In genomic region chr10:129033790-129034272, GRCh38 we compare ENCODE assay signal across 19 cellular contexts.
DNase-seq lines count a peak whose midpoint lies in the region; ATAC-seq and TF ChIP-seq lines count a peak whose summit lies in the region.
"Had no signal": no experiment of that assay in that cellular context is flagged by ENCODE, and none has a peak within 500 bp of the region (broad histone marks: within the 10 kb centered on the region; RNA-seq: fewer than 3 reads in every experiment).

No MANE protein-coding gene starts in this region.

- H3K27ac Mint-ChIP-seq in activated naive CD8-positive, alpha-beta T cell, result no peak overlapping the region
- H3K27ac Mint-ChIP-seq in neural progenitor cell, result no peak overlapping the region
- H3K27ac Mint-ChIP-seq: natural killer cell had no signal

- peaks cover 29% of the 10 kb centered on the region for H3K4me1 ChIP-seq in neural progenitor cell
- H3K4me1 ChIP-seq: right atrium auricular region had no signal

- no peak overlapping the region for H3K27ac ChIP-seq in neural progenitor cell
- H3K27ac ChIP-seq: gastrocnemius medialis, right atrium auricular region, thoracic aorta had no signal

- peak overlapping the region; percentile 2 for H3K4me2 ChIP-seq in neural progenitor cell

- H3K27me3 ChIP-seq in neural progenitor cell, result peaks cover 42% of the 10 kb centered on the region
- H3K27me3 ChIP-seq: right atrium auricular region had no signal

- peaks cover 2% of the 10 kb centered on the region for H3K27me3 Mint-ChIP-seq in activated naive CD8-positive, alpha-beta T cell
- H3K27me3 Mint-ChIP-seq in neural progenitor cell (ENCODE audit: insufficient read depth, low read depth), result peaks cover 12% of the 10 kb centered on the region

- H3K4me1 Mint-ChIP-seq in activated naive CD8-positive, alpha-beta T cell (ENCODE audit: low read depth), result peaks cover 66% of the 10 kb centered on the region
- H3K4me1 Mint-ChIP-seq in neural progenitor cell, result peaks cover 52% of the 10 kb centered on the region

- H2AFZ ChIP-seq in neural progenitor cell (replicated peaks), result no peak overlapping the region

- peak overlapping the region; percentile 25 for H3K4me3 Mint-ChIP-seq in activated naive CD8-positive, alpha-beta T cell
- peak overlapping the region; percentile 9 for H3K4me3 Mint-ChIP-seq in neural progenitor cell

- no peaks in the 10 kb centered on the region for H3K36me3 ChIP-seq in neural progenitor cell
- H3K36me3 ChIP-seq: gastrocnemius medialis, right atrium auricular region, thoracic aorta had no signal

- peak; percentile 28 for DNase-seq in DMS79 treated with DMSO at 0.1 percent for 48 hours (lab: John Stamatoyannopoulos, UW)
- DNase-seq in NCI-H345 treated with DMSO at 0.1 percent for 48 hours (lab: John Stamatoyannopoulos, UW; ENCODE audit: unreplicated experiment), result peak; percentile 64
- peak; percentile 89 for DNase-seq in neural progenitor cell (ENCODE audit: low spot score)
- no peak for DNase-seq in NCI-H187 treated with DMSO at 0.1 percent for 48 hours (lab: John Stamatoyannopoulos, UW)
- DNase-seq: activated CD4-positive, alpha-beta T cell treated with anti-CD3 and anti-CD28 coated beads, Interleukin-2, amount 50 U/mL, for 4 hours; activated T-cell treated with anti-CD3 and anti-CD28 coated beads, Interleukin-2, amount 50 U/mL, for 48 hours; C1 segment of cervical spinal cord; cerebellar nuclear complex; gastrocnemius medialis; natural killer cell; Right ventricle myocardium superior; stimulated activated CD4-positive, alpha-beta T cell treated with anti-CD3 and anti-CD28 coated beads, Interleukin-2, amount 100 ng/mL, for 24 hours; T-helper 9 cell had no signal

- H3K4me3 ChIP-seq in neural progenitor cell, result no peak overlapping the region
- H3K4me3 ChIP-seq: gastrocnemius medialis, lung, right atrium auricular region, thoracic aorta had no signal

- ATAC-seq in HG03139 (IDR thresholded peaks at IDR 0.05; ENCODE audit: unreplicated experiment) (no peak), GM19023 (IDR thresholded peaks at IDR 0.05; ENCODE audit: unreplicated experiment) (no peak)
- ATAC-seq: gastrocnemius medialis, natural killer cell had no signal

- no peaks in the 10 kb centered on the region for H3K36me3 Mint-ChIP-seq in activated naive CD8-positive, alpha-beta T cell
- H3K36me3 Mint-ChIP-seq in neural progenitor cell, result no peaks in the 10 kb centered on the region
- H3K36me3 Mint-ChIP-seq: natural killer cell had no signal

- no peaks in the 10 kb centered on the region for H3F3A ChIP-seq in neural progenitor cell (ENCODE audit: low read depth)

- no peak for TF ChIP-seq CTCF in neural progenitor cell (IDR thresholded peaks at IDR 0.05)

- H3K9ac ChIP-seq in neural progenitor cell, result no peak overlapping the region

- peaks cover 9% of the 10 kb centered on the region for H4K20me1 ChIP-seq in neural progenitor cell (ENCODE audit: low read depth)

- no peaks in the 10 kb centered on the region for H3K79me2 ChIP-seq in neural progenitor cell (ENCODE audit: low read depth)

- H3K9me3 Mint-ChIP-seq in activated naive CD8-positive, alpha-beta T cell (ENCODE audit: low read depth), result no peaks in the 10 kb centered on the region
- no peaks in the 10 kb centered on the region for H3K9me3 Mint-ChIP-seq in neural progenitor cell
- H3K9me3 Mint-ChIP-seq: natural killer cell had no signal

- H3K9me3 ChIP-seq in neural progenitor cell (ENCODE audit: low read depth), result no peaks in the 10 kb centered on the region
- H3K9me3 ChIP-seq: gastrocnemius medialis, right atrium auricular region, thoracic aorta had no signal
